In genomic region chr19:5956323-5956722, GRCh38 we compare ENCODE assay signal across 17 cellular contexts. TPM values are rescaled to one million over a fixed set of nuclear protein-coding genes. Genes with fewer than 3 reads are reported as not detected.
A peak's percentile ranks its signal among the peaks of the same experiment; 100 is the strongest.
DNase-seq lines count a peak whose midpoint lies in the region; ATAC-seq, FAIRE-seq and TF ChIP-seq lines count a peak whose summit lies in the region.
"Had no signal": no experiment of that assay in that cellular context is flagged by ENCODE, and none has a peak within 500 bp of the region (broad histone marks: within the 10 kb centered on the region; RNA-seq: fewer than 3 reads in every experiment).

No MANE protein-coding gene starts in this region.

- POLR2A ChIA-PET in activated CD8-positive, alpha-beta T cell treated with anti-CD3 and anti-CD28 coated beads for 36 hours (lab: Charles Lee), result interaction anchor here (0.8 kb wide), 1 partner anchor 22 kb away, joined by 5 read pairs; the partner anchor contains the start of gene RANBP3
- POLR2A ChIA-PET in naive thymus-derived CD8-positive, alpha-beta T cell (lab: Charles Lee), result no interaction called here

- H3K4me1 ChIP-seq in BLaER1 treated with 17β-estradiol and CSF1 and Interleukin-3, amounts not matched to agents 10 nM and 100 nM, result peaks cover 58 to 95% (median 91%) of the 10 kb centered on the region in 10 experiments

- intact Hi-C loops in activated CD4-positive, alpha-beta T cell treated with anti-CD3 and anti-CD28 coated beads, Interleukin-2, amount 10 ng/mL, durations not matched to agents 24 days and 14 days (cut with micrococcal nuclease), result no loop called here
- intact Hi-C loops in activated CD8-positive, alpha-beta T cell treated with anti-CD3 and anti-CD28 coated beads for 36 hours (cut with micrococcal nuclease), result no loop called here

- H3K36me3 Mint-ChIP-seq in activated CD4-positive, alpha-beta T cell treated with anti-CD3 and anti-CD28 coated beads, Interleukin-2, amount 10 ng/mL, durations not matched to agents 24 days and 14 days (ENCODE audit: low read depth), result peaks cover 15% of the 10 kb centered on the region
- peaks cover 35% of the 10 kb centered on the region for H3K36me3 Mint-ChIP-seq in activated CD8-positive, alpha-beta T cell treated with anti-CD3 and anti-CD28 coated beads for 36 hours (ENCODE audit: low read depth)
- H3K36me3 Mint-ChIP-seq in naive thymus-derived CD8-positive, alpha-beta T cell, result peaks cover 0 to 8% (median 0%) of the 10 kb centered on the region in 3 donors

- peak overlapping the region in 1 of 11 experiments; percentile 36; a peak in 3 of 22 replicates for H3K9ac ChIP-seq in BLaER1 treated with 17β-estradiol and CSF1 and Interleukin-3, amounts not matched to agents 10 nM and 100 nM

- peaks cover 0 to 39% (median 20%) of the 10 kb centered on the region in 11 experiments; a peak in 20 of 22 replicates for H3K36me3 ChIP-seq in BLaER1 treated with 17β-estradiol and CSF1 and Interleukin-3, amounts not matched to agents 10 nM and 100 nM

- H4K20me1 ChIP-seq in BLaER1 treated with 17β-estradiol and CSF1 and Interleukin-3, amounts not matched to agents 10 nM and 100 nM, result peaks cover 97 to 100% (median 98%) of the 10 kb centered on the region in 11 experiments

- H3K4me3 Mint-ChIP-seq in activated CD4-positive, alpha-beta T cell treated with anti-CD3 and anti-CD28 coated beads, Interleukin-2, amount 10 ng/mL, durations not matched to agents 24 days and 14 days, result no peak overlapping the region
- H3K4me3 Mint-ChIP-seq in activated CD8-positive, alpha-beta T cell treated with anti-CD3 and anti-CD28 coated beads for 36 hours, result no peak overlapping the region
- peak overlapping the region in 2 of 10 donors; percentile 12 to 14 for H3K4me3 Mint-ChIP-seq in naive thymus-derived CD8-positive, alpha-beta T cell
- H3K4me3 Mint-ChIP-seq: stimulated activated effector memory CD8-positive, alpha-beta T cell treated with anti-CD3 and anti-CD28 coated beads, Interleukin-12 subunit alpha, Interleukin-12 subunit beta, amount 100 ng/mL, for 72 hours had no signal

- H3K27me3 ChIP-seq in BLaER1 treated with 17β-estradiol and CSF1 and Interleukin-3, amounts not matched to agents 10 nM and 100 nM, result no peaks in the 10 kb centered on the region
- H3K27me3 ChIP-seq: upper lobe of right lung had no signal

- no peak for FAIRE-seq in HTR-8/SVneo (lab: Jason Lieb, UNC)

- no peaks in the 10 kb centered on the region for H3K27me3 Mint-ChIP-seq in activated CD4-positive, alpha-beta T cell treated with anti-CD3 and anti-CD28 coated beads, Interleukin-2, amount 10 ng/mL, durations not matched to agents 24 days and 14 days
- no peaks in the 10 kb centered on the region for H3K27me3 Mint-ChIP-seq in activated CD8-positive, alpha-beta T cell treated with anti-CD3 and anti-CD28 coated beads for 36 hours
- H3K27me3 Mint-ChIP-seq in naive thymus-derived CD8-positive, alpha-beta T cell, result no peaks in the 10 kb centered on the region

- no peak overlapping the region for H3K27ac ChIP-seq in BLaER1 treated with 17β-estradiol and CSF1 and Interleukin-3, amounts not matched to agents 10 nM and 100 nM
- H3K27ac ChIP-seq: upper lobe of right lung had no signal

- DNase-seq in activated CD4-positive, alpha-beta T cell treated with anti-CD3 and anti-CD28 coated beads, Interleukin-2, amount 10 ng/mL, durations not matched to agents 24 days and 14 days, result no peak
- DNase-seq in activated CD4-positive, alpha-beta T cell treated with anti-CD3 and anti-CD28 coated beads for 48 hours, result no peak
- no peak for DNase-seq in activated CD8-positive, alpha-beta T cell treated with anti-CD3 and anti-CD28 coated beads for 36 hours
- no peak for DNase-seq in naive thymus-derived CD8-positive, alpha-beta T cell
- DNase-seq in activated gamma-delta T cell (lab: John Stamatoyannopoulos, UW) (no peak), HTR-8/SVneo (ENCODE audit: insufficient read length, low spot score) (no peak)
- DNase-seq: caudate nucleus; effector CD8-positive, alpha-beta T cell; kidney glomerular epithelial cell; NCI-H1930; NCI-H524; upper lobe of right lung had no signal

- H3K4me3 ChIP-seq in BLaER1 treated with 17β-estradiol and CSF1 and Interleukin-3, amounts not matched to agents 10 nM and 100 nM, result no peak overlapping the region
- H3K4me3 ChIP-seq: upper lobe of right lung had no signal

- CTCF ChIA-PET in activated CD8-positive, alpha-beta T cell treated with anti-CD3 and anti-CD28 coated beads for 36 hours (lab: Charles Lee), result interaction anchor here (1.8 to 10.7 kb wide), 4 partner anchors 13 to 152 kb away, joined by 5 to 108 read pairs (median 6); partner anchors contain the start of genes NDUFA11 and NRTN

- no peak for ATAC-seq in activated CD8-positive, alpha-beta T cell treated with anti-CD3 and anti-CD28 coated beads for 36 hours
- no peak for ATAC-seq in naive thymus-derived CD8-positive, alpha-beta T cell
- ATAC-seq in GM19455 (IDR thresholded peaks at IDR 0.05; ENCODE audit: unreplicated experiment), result no peak
- ATAC-seq: activated naive CD4-positive, alpha-beta T cell treated with anti-CD3 and anti-CD28 coated beads, Interleukin-2, amount 50 U/mL, for 72 hours; SK-N-SH treated with all-trans-retinoic acid at 6 μM for 48 hours; stimulated activated effector memory CD8-positive, alpha-beta T cell treated with anti-CD3 and anti-CD28 coated beads, Interleukin-12 subunit alpha, Interleukin-12 subunit beta, amount 100 ng/mL, for 72 hours; upper lobe of right lung had no signal

- peaks cover 68% of the 10 kb centered on the region for H3K4me1 Mint-ChIP-seq in activated CD4-positive, alpha-beta T cell treated with anti-CD3 and anti-CD28 coated beads, Interleukin-2, amount 10 ng/mL, durations not matched to agents 24 days and 14 days
- H3K4me1 Mint-ChIP-seq in activated CD8-positive, alpha-beta T cell treated with anti-CD3 and anti-CD28 coated beads for 36 hours (ENCODE audit: low read depth), result peaks cover 91% of the 10 kb centered on the region
- H3K4me1 Mint-ChIP-seq in naive thymus-derived CD8-positive, alpha-beta T cell, result peaks cover 45 to 97% (median 91%) of the 10 kb centered on the region in 4 donors

- peak overlapping the region; percentile 22 for H3K27ac Mint-ChIP-seq in activated CD4-positive, alpha-beta T cell treated with anti-CD3 and anti-CD28 coated beads, Interleukin-2, amount 10 ng/mL, durations not matched to agents 24 days and 14 days
- H3K27ac Mint-ChIP-seq in activated CD8-positive, alpha-beta T cell treated with anti-CD3 and anti-CD28 coated beads for 36 hours, result peak overlapping the region; percentile 5
- peak overlapping the region in 9 of 10 donors; percentile 52 to 100 (median 66) for H3K27ac Mint-ChIP-seq in naive thymus-derived CD8-positive, alpha-beta T cell
- H3K27ac Mint-ChIP-seq: stimulated activated effector memory CD8-positive, alpha-beta T cell treated with anti-CD3 and anti-CD28 coated beads, Interleukin-12 subunit alpha, Interleukin-12 subunit beta, amount 100 ng/mL, for 72 hours had no signal

- no peak for TF ChIP-seq CTCF in activated CD8-positive, alpha-beta T cell treated with anti-CD3 and anti-CD28 coated beads for 36 hours (IDR thresholded peaks at IDR 0.05)

- H3K9me3 ChIP-seq in BLaER1 treated with 17β-estradiol and CSF1 and Interleukin-3, amounts not matched to agents 10 nM and 100 nM (replicated peaks in 1 of 11), result no peaks in the 10 kb centered on the region
- H3K9me3 ChIP-seq: upper lobe of right lung had no signal

- peak overlapping the region in 6 of 11 experiments; percentile 2 to 91 (median 37); a peak in 7 of 22 replicates for H3K4me2 ChIP-seq in BLaER1 treated with 17β-estradiol and CSF1 and Interleukin-3, amounts not matched to agents 10 nM and 100 nM

- H3K9me3 Mint-ChIP-seq in activated CD4-positive, alpha-beta T cell treated with anti-CD3 and anti-CD28 coated beads, Interleukin-2, amount 10 ng/mL, durations not matched to agents 24 days and 14 days, result no peaks in the 10 kb centered on the region
- no peaks in the 10 kb centered on the region for H3K9me3 Mint-ChIP-seq in activated CD8-positive, alpha-beta T cell treated with anti-CD3 and anti-CD28 coated beads for 36 hours
- no peaks in the 10 kb centered on the region for H3K9me3 Mint-ChIP-seq in naive thymus-derived CD8-positive, alpha-beta T cell
- H3K9me3 Mint-ChIP-seq: activated naive CD4-positive, alpha-beta T cell treated with anti-CD3 and anti-CD28 coated beads, Interleukin-2, amount 50 U/mL, for 72 hours; stimulated activated effector memory CD8-positive, alpha-beta T cell treated with anti-CD3 and anti-CD28 coated beads, Interleukin-12 subunit alpha, Interleukin-12 subunit beta, amount 100 ng/mL, for 72 hours had no signal

RNA-seq across cellular contexts. Expression of gene RANBP3, which starts 21.6 kb away (rescaled TPM):
- 105 and 114 TPM in 2 replicates for total RNA-seq in activated CD4-positive, alpha-beta T cell treated with anti-CD3 and anti-CD28 coated beads, Interleukin-2, amount 10 ng/mL, durations not matched to agents 24 days and 14 days
- 10 to 100 TPM; 74.3 to 87.5 TPM for total RNA-seq in activated CD8-positive, alpha-beta T cell treated with anti-CD3 and anti-CD28 coated beads for 36 hours
- total RNA-seq in naive thymus-derived CD8-positive, alpha-beta T cell, result 100 to 1,000 TPM; 128 to 145 TPM
- 10 to 100 TPM in 1 of 3 donors, 1 to 10 TPM in 2; 7.7 to 13.0 (median 9.1) TPM for polyA plus RNA-seq in naive thymus-derived CD8-positive, alpha-beta T cell

RNA-seq across cellular contexts. Expression of gene CAPS, which starts 42.3 kb away (rescaled TPM):
- total RNA-seq in activated CD4-positive, alpha-beta T cell treated with anti-CD3 and anti-CD28 coated beads, Interleukin-2, amount 10 ng/mL, durations not matched to agents 24 days and 14 days, result 4.0 and 4.1 TPM in 2 replicates
- total RNA-seq in activated CD8-positive, alpha-beta T cell treated with anti-CD3 and anti-CD28 coated beads for 36 hours, result 1 to 10 TPM; 2.1 to 2.8 TPM
- 10 to 100 TPM; 55.9 to 58.3 TPM for total RNA-seq in naive thymus-derived CD8-positive, alpha-beta T cell
- polyA plus RNA-seq in naive thymus-derived CD8-positive, alpha-beta T cell, result 1 to 10 TPM; 1.3 to 2.8 (median 2.0) TPM

RNA-seq across cellular contexts. Expression of gene VMAC, which starts 51.7 kb away (rescaled TPM):
- 2.7 and 3.2 TPM in 2 replicates for total RNA-seq in activated CD4-positive, alpha-beta T cell treated with anti-CD3 and anti-CD28 coated beads, Interleukin-2, amount 10 ng/mL, durations not matched to agents 24 days and 14 days
- 1 to 10 TPM; 1.2 to 2.5 TPM for total RNA-seq in activated CD8-positive, alpha-beta T cell treated with anti-CD3 and anti-CD28 coated beads for 36 hours
- 10 to 100 TPM; 32.7 to 34.5 TPM for total RNA-seq in naive thymus-derived CD8-positive, alpha-beta T cell
- 1 to 10 TPM; 6.2 to 8.4 (median 7.0) TPM for polyA plus RNA-seq in naive thymus-derived CD8-positive, alpha-beta T cell

RNA-seq across cellular contexts. Expression of gene NDUFA11, which starts 52.7 kb away (rescaled TPM):
- 237 and 251 TPM in 2 replicates for total RNA-seq in activated CD4-positive, alpha-beta T cell treated with anti-CD3 and anti-CD28 coated beads, Interleukin-2, amount 10 ng/mL, durations not matched to agents 24 days and 14 days
- 100 to 1,000 TPM; 233 to 237 TPM for total RNA-seq in activated CD8-positive, alpha-beta T cell treated with anti-CD3 and anti-CD28 coated beads for 36 hours
- total RNA-seq in naive thymus-derived CD8-positive, alpha-beta T cell, result 100 to 1,000 TPM; 116 to 131 TPM
- 100 to 1,000 TPM; 374 to 404 (median 395) TPM for polyA plus RNA-seq in naive thymus-derived CD8-positive, alpha-beta T cell

Comparison
In these comparisons a context has a peak if more than half of its experiments do, and no peak if none do; other contexts are left out.
1. H3K27ac Mint-ChIP-seq: peak in every context shown above with its lines; median percentile 66 in naive thymus-derived CD8-positive, alpha-beta T cell; 22 in activated CD4-positive, alpha-beta T cell treated with anti-CD3 and anti-CD28 coated beads, Interleukin-2, amount 10 ng/mL, durations not matched to agents 24 days and 14 days; 5 in activated CD8-positive, alpha-beta T cell treated with anti-CD3 and anti-CD28 coated beads for 36 hours.
2. RNA of gene CAPS, which starts 42.3 kb away (total RNA-seq): 55.9 to 58.3 TPM in naive thymus-derived CD8-positive, alpha-beta T cell; 4.0 to 4.1 TPM in activated CD4-positive, alpha-beta T cell treated with anti-CD3 and anti-CD28 coated beads, Interleukin-2, amount 10 ng/mL, durations not matched to agents 24 days and 14 days and 2.1 to 2.8 TPM in activated CD8-positive, alpha-beta T cell treated with anti-CD3 and anti-CD28 coated beads for 36 hours; every median in the first group is over 10 times any median in the second.